In the genomic region with DNA sequence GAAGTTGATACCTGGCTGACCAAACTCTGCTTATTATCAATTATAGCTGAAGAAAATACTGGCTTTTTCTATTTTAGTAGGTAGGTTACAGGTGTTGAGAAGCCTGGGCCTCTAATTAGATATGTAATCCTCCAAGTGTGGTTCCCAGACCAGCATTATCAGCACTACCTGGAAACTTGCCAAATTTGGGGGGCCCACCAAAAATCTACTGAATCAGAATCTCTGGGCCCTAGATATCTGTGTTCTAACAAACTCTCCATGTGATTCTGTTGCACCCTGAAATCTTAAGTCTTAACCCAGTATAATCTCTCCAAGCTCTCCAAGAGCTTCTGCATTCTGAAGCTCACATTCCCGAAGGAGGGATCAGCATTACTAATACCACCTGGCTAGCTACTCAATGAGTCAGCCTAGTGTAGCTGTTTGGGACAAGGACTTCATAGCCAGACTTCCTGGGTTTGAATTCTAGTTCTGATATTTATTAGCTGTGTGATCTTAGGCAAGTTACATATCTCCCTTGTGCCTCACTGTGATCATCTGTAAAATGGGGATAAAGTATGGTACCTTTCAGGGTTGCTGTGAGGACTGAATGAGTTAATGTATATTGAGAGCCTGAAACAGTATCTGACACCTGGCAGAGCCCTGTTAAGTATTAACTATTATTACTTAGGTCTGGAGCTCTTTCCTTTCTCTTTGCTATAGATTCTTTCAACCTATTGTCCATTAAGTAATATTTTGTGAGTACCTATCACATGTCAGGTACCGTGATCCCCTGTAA, we compare ENCODE assay signal across 10 cellular contexts. TPM values are rescaled to one million over a fixed set of nuclear protein-coding genes. Genes with fewer than 3 reads are reported as not detected.
A peak's percentile ranks its signal among the peaks of the same experiment; 100 is the strongest.
DNase-seq lines count a peak whose midpoint lies in the region; ATAC-seq and TF ChIP-seq lines count a peak whose summit lies in the region.
"Had no signal": no experiment of that assay in that cellular context is flagged by ENCODE, and none has a peak within 500 bp of the region (broad histone marks: within the 10 kb centered on the region; RNA-seq: fewer than 3 reads in every experiment).

No MANE protein-coding gene starts in this region.

- ATAC-seq in GM23338: peak; percentile 83

- CTCF ChIA-PET in Calu3 (lab: Charles Lee): interaction anchor here (0.5 to 1.0 kb wide), 4 partner anchors 30 to 1410 kb away, joined by 3 to 7 read pairs (median 4); no protein-coding TSS in a partner anchor

- no peaks in the 10 kb centered on the region for H3K36me3 ChIP-seq in GM23338 (ENCODE audit: insufficient read depth)
- H3K36me3 ChIP-seq: vagina had no signal

- DNase-seq in Calu3 (peak; percentile 26), GM23338 (ENCODE audit: low spot score) (peak; percentile 46), RKO (ENCODE audit: low spot score) (peak; percentile 59), glomerular visceral epithelial cell (ENCODE audit: extremely low spot score) (peak; percentile 71), NCI-H2196 treated with DMSO at 0.1 percent for 48 hours (lab: John Stamatoyannopoulos, UW; ENCODE audit: unreplicated experiment) (no peak), ecto neural progenitor cell (ENCODE audit: low spot score) (no peak), AML-193 (lab: John Stamatoyannopoulos, UW) (no peak), GM13977 (ENCODE audit: low spot score) (no peak)

- H3K27ac ChIP-seq in GM23338 (ENCODE audit: low read depth): no peak overlapping the region
- H3K27ac ChIP-seq: vagina had no signal

- H3K79me2 ChIP-seq in GM23338 (replicated peaks; ENCODE audit: insufficient read depth): no peaks in the 10 kb centered on the region

- H2AFZ ChIP-seq in GM23338: no peak overlapping the region

- peak overlapping the region; percentile 71 for H3K27ac Mint-ChIP-seq in Calu3 (ENCODE audit: unreplicated experiment)
- no peak overlapping the region for H3K27ac Mint-ChIP-seq in GM23338

- BruUV-seq in Calu3 (replicated peaks; lab: Mats Ljungman, UMichigan): no TSS peak

- H3K4me3 Mint-ChIP-seq in Calu3 (ENCODE audit: low read depth, unreplicated experiment) (peak overlapping the region; percentile 38), GM23338 (no peak overlapping the region)
- H3K4me3 Mint-ChIP-seq: activated T-helper 1 cell treated with anti-CD3 and anti-CD28 coated beads, Interleukin-12 subunit alpha, Interleukin-12 subunit beta, Interleukin-2, Interleukin-4 antibody, amounts not matched to agents 30 ng/mL and 10 ng/mL and 1 ng/mL, durations not matched to agents 14 hours and 24 hours and 36 hours had no signal

- no peaks in the 10 kb centered on the region for H3K9me2 ChIP-seq in GM23338 (ENCODE audit: insufficient read depth)

- H3K4me1 ChIP-seq in GM23338 (ENCODE audit: insufficient read depth): peaks cover 10% of the 10 kb centered on the region; the same call in 1 of the 2 replicates
- H3K4me1 ChIP-seq: vagina had no signal

- no peaks in the 10 kb centered on the region for H3K27me3 Mint-ChIP-seq in Calu3 (ENCODE audit: unreplicated experiment)
- H3K27me3 Mint-ChIP-seq in GM23338 (ENCODE audit: insufficient read depth, low read depth, poor library complexity): no peaks in the 10 kb centered on the region

- intact Hi-C loops in Calu3 (cut with micrococcal nuclease; ENCODE audit: unreplicated experiment): loop anchor here (5.0 kb wide), 1 partner anchor 45 kb away; no protein-coding TSS in a partner anchor

- H3K4me2 ChIP-seq in GM23338: no peak overlapping the region

- TF ChIP-seq CTCF in Calu3 (IDR thresholded peaks at IDR 0.05; ENCODE audit: unreplicated experiment): no peak
- no peak for TF ChIP-seq CTCF in GM23338 (conservative IDR thresholded peaks at IDR 0.05; ENCODE audit: low read depth in 2 of 2)
- TF ChIP-seq CTCF in GM13977 (IDR thresholded peaks at IDR 0.05; ENCODE audit: extremely low read depth, insufficient read depth, missing control alignments): no peak

- in situ Hi-C loops in GM13977 (cut with MboI; ENCODE audit: low pct_unique_long_range_greater_than_20kb, low sequenced_read_pairs, unreplicated experiment): no loop called here

- H3K9me3 Mint-ChIP-seq in Calu3 (ENCODE audit: low read depth, unreplicated experiment): no peaks in the 10 kb centered on the region
- H3K9me3 Mint-ChIP-seq in GM23338: no peaks in the 10 kb centered on the region

- no peaks in the 10 kb centered on the region for H3F3A ChIP-seq in GM23338 (replicated peaks; ENCODE audit: low read depth)

- no peaks in the 10 kb centered on the region for H3K27me3 ChIP-seq in GM23338 (ENCODE audit: insufficient read depth)
- H3K27me3 ChIP-seq: vagina had no signal

- H4K20me1 ChIP-seq in GM23338 (replicated peaks; ENCODE audit: insufficient read depth): peaks cover 4% of the 10 kb centered on the region; the same call in 1 of the 2 replicates

- H3K36me3 Mint-ChIP-seq in Calu3 (ENCODE audit: insufficient read depth, unreplicated experiment) (peaks cover 16% of the 10 kb centered on the region), GM23338 (ENCODE audit: low read depth) (no peaks in the 10 kb centered on the region)

- H3K4me1 Mint-ChIP-seq in Calu3 (ENCODE audit: low read depth, unreplicated experiment): peaks cover 60% of the 10 kb centered on the region
- peaks cover 17% of the 10 kb centered on the region for H3K4me1 Mint-ChIP-seq in GM23338

- no peak overlapping the region for H3K4me3 ChIP-seq in GM23338
- H3K4me3 ChIP-seq: vagina had no signal

TF ChIP-seq in GM23338, 12 proteins besides CTCF, POLR2A, EP300 and RAD21:
- TF ChIP-seq EZH2phosphoT487 (IDR thresholded peaks at IDR 0.05; ENCODE audit: unreplicated experiment): no peak
- no peak for TF ChIP-seq POLR2AphosphoS5 (IDR thresholded peaks at IDR 0.05; ENCODE audit: low read depth)

RNA-seq across cellular contexts. Expression of a gene that starts 12.5 kb away (rescaled TPM):
- total RNA-seq in Calu3 (2022): 54.7 and 65.6 TPM in 2 replicates
- total RNA-seq in GM23338 (2014; rRNA removed; shearing (Covaris generic)): 9.6 and 11.3 TPM in 2 replicates
- polyA plus RNA-seq in GM23338 (2016; fragmentation: Nextera tagmentation; extraction: Ambion mirVana): 2.8 and 2.9 TPM in 2 replicates

Comparison
In these comparisons a context has a peak if more than half of its experiments do, and no peak if none do; other contexts are left out.
1. DNase-seq: peak in Calu3 (single experiment), GM23338 (single experiment), RKO (single experiment) and glomerular visceral epithelial cell (single experiment); none in NCI-H2196 treated with DMSO at 0.1 percent for 48 hours (single experiment), ecto neural progenitor cell (single experiment), AML-193 (0 of 2) and GM13977 (single experiment).